Comparison of ENCODE assay signal across 8 cellular contexts in the genomic region with DNA sequence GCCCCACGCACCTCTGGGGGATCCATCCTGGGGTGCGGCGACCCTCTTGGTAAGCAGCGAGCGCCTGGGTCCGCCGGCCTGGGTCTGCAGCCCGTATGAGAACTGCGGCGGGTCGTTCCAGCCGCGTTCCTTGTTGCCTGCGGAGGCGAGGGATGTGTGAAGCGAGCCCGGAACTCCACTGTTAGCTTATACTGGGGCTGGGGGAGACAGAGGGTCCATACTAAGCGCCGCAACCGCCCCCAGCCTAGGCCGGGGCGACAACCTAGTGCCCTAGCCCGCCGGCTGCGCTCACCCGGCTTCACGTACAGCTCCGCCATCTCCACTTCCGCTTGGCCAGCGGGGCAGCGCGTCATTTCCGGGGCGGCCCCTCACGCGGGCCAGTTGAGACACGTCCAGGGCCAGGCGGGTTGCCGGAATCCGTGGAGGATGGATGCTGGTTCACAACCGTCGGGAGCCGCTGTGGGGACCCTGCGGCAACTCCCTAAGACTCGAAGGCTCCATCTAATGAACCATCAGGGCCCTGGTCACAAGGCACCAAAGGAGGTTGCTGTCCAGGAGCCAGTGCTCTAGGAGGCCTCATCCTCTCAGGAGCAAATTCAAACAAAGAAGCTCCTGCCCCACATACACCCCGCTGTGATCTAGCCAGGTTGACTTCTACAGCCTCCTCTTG. TPM values are rescaled to one million over a fixed set of nuclear protein-coding genes. Genes with fewer than 3 reads are reported as not detected.
DNase-seq lines count a peak whose midpoint lies in the region; ATAC-seq and TF ChIP-seq lines count a peak whose summit lies in the region.

A gene (minus strand): TSS at position 338 of the 670 bp plus-strand sequence. CDS start 21 bp downstream, at position 317.

- WGBS in right lobe of liver (ENCODE audit: insufficient coverage, low coverage, low lambda C conversion rate, missing lambda C conversion rate): 2% methylated on average over 9 of the region's 46 CpGs

- peak within 1 kb of the TSS; percentile 71 to 84 (median 81) for H3K4me3 ChIP-seq in right lobe of liver

- no peaks in the 10 kb centered on the region for H3K27me3 ChIP-seq in right lobe of liver

- H3K27ac ChIP-seq in C4-2B (peak within 1 kb of the TSS; percentile 85), right lobe of liver (peak within 1 kb of the TSS; percentile 81 to 92 (median 84))

- no peak for TF ChIP-seq CTCF in C4-2B (conservative IDR thresholded peaks at IDR 0.05)
- no peak for TF ChIP-seq CTCF in right lobe of liver (IDR thresholded peaks at IDR 0.05)

- no peaks in the 10 kb centered on the region for H3K36me3 ChIP-seq in right lobe of liver

- peak; percentile 99 for TF ChIP-seq POLR2A in right lobe of liver (IDR thresholded peaks at IDR 0.05)

- no peaks in the 10 kb centered on the region for H3K9me3 ChIP-seq in right lobe of liver

- peak; percentile 95 for ATAC-seq in GM19351 (IDR thresholded peaks at IDR 0.05; ENCODE audit: unreplicated experiment)
- ATAC-seq in HG03520 (IDR thresholded peaks at IDR 0.05; ENCODE audit: unreplicated experiment): peak; percentile 92
- ATAC-seq in right lobe of liver: peak; percentile 78 to 85 (median 82)

- DNase-seq in NCI-H526 treated with DMSO at 0.1 percent for 48 hours (lab: John Stamatoyannopoulos, UW): peak; percentile 76
- DNase-seq in activated CD4-positive, alpha-beta T cell treated with anti-CD3 and anti-CD28 coated beads, Interleukin-2, amount 50 U/mL, for 4 hours: peak; percentile 63 to 64
- DNase-seq in dermis microvascular lymphatic vessel endothelial cell (ENCODE audit: low read depth in 2 of 2): peak; percentile 64 to 90
- peak; percentile 95 to 96 (median 95) for DNase-seq in right lobe of liver
- peak; percentile 88 for DNase-seq in stimulated activated CD4-positive, alpha-beta T cell treated with anti-CD3 and anti-CD28 coated beads, Interleukin-4, amount 100 ng/mL, for 24 hours

- intact Hi-C loops in right lobe of liver (cut with DNase I): no loop called here

- H3K4me1 ChIP-seq in right lobe of liver: peaks cover 0 to 58% (median 27%) of the 10 kb centered on the region in 4 donors

RNA-seq across cellular contexts. Expression of the gene that starts here (rescaled TPM):
- total RNA-seq in dermis microvascular lymphatic vessel endothelial cell (17.5 and 18.2 TPM in 2 replicates), right lobe of liver (10 to 100 TPM; 14.4 to 35.4 (median 18.6) TPM)

Comparison
In these comparisons a context has a peak if more than half of its experiments do, and no peak if none do; other contexts are left out.
1. Peak in every context shown above with its lines: DNase-seq, ATAC-seq, H3K4me3 ChIP-seq and H3K27ac ChIP-seq.